1 cellular context compared by ENCODE assay signal in genomic region chr2:162840598-162841246, GRCh38.
TF ChIP-seq lines count a peak whose summit lies in the region.

No MANE protein-coding gene starts in this region.

TF ChIP-seq in GM12878, 131 proteins besides CTCF, POLR2A, EP300 and RAD21 (continued from another document):
- no peak for TF ChIP-seq E4F1 (IDR thresholded peaks at IDR 0.05; ENCODE audit: borderline replicate concordance, partially characterized antibody)
TF ChIP-seq in GM12878: peak in this region for 6.
